Comparison of ENCODE assay signal across 12 cellular contexts in the genomic region with DNA sequence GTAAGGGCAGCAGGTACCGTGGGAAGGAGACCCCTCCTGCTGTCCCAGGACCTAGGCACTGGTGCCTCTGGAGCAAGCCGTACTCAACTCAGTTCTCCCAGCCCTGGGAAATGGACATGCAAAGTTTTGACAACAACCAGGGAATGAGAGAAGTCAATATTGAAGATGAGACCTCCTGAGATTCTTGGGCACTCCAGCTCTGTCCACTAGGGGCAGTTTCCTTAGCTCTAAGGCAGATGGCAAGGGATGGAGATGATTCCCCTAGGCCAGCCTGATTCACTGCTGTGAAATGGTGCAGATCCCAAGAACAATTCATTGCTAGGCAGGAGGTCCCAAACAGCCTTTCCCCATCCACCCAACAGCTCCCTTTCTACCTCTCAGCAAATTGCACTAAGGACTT. TPM values are rescaled to one million over a fixed set of nuclear protein-coding genes. Genes with fewer than 3 reads are reported as not detected.
A peak's percentile ranks its signal among the peaks of the same experiment; 100 is the strongest.
DNase-seq lines count a peak whose midpoint lies in the region; ATAC-seq, FAIRE-seq and TF ChIP-seq lines count a peak whose summit lies in the region.
"Had no signal": no experiment of that assay in that cellular context is flagged by ENCODE, and none has a peak within 500 bp of the region (broad histone marks: within the 10 kb centered on the region; RNA-seq: fewer than 3 reads in every experiment).

No MANE protein-coding gene starts in this region.

- no peaks in the 10 kb centered on the region for H3K4me1 ChIP-seq in small intestine (ENCODE audit: control insufficient read depth in 2 of 2, insufficient read depth in 1 of 2, low read depth in 1 of 2, low read length in 1 of 2)

- H3K36me3 ChIP-seq in small intestine (ENCODE audit: control insufficient read depth in 2 of 2, insufficient read depth in 2 of 2, low read length in 2 of 2) = no peaks in the 10 kb centered on the region

- H3K9me3 ChIP-seq in AG04450 (ENCODE audit: control insufficient read depth, insufficient read depth, low read length) (no peaks in the 10 kb centered on the region), small intestine (ENCODE audit: control insufficient read depth, low read depth) (no peaks in the 10 kb centered on the region)
- H3K9me3 ChIP-seq: mucosa of descending colon had no signal

- CTCF ChIA-PET in AG04450 (lab: Charles Lee) = interaction anchor here (0.6 to 1.6 kb wide), 5 partner anchors 10 to 414 kb away, joined by 3 to 9 read pairs (median 3); no protein-coding TSS in a partner anchor

- WGBS in small intestine, 3 donors = 77 to 87% (median 83%) methylated on average over 2 of the region's 2 CpGs

- POLR2A ChIA-PET in AG04450 (lab: Yijun Ruan, JAX) = no interaction called here

- FAIRE-seq in small intestine (lab: Jason Lieb, UNC) = no peak
- FAIRE-seq: G401.6 had no signal

- DNase-seq in AG04450 (ENCODE audit: low read depth, low spot score) (no peak), GM13977 (ENCODE audit: low spot score) (no peak), RPMI8226 (peak; percentile 55), glomerular endothelial cell (ENCODE audit: extremely low read depth, low read depth, low spot score) (peak; percentile 2), H4 (ENCODE audit: low spot score) (no peak), NCI-H2081 (lab: John Stamatoyannopoulos, UW) (no peak), small intestine (no peak)
- DNase-seq: activated CD4-positive, alpha-beta memory T cell treated with anti-CD3 and anti-CD28 coated beads for 36 hours; NCI-H1694 had no signal

- peaks cover 8% of the 10 kb centered on the region for H3K27me3 ChIP-seq in AG04450 (ENCODE audit: control insufficient read depth, insufficient read depth, low read length)
- no peaks in the 10 kb centered on the region for H3K27me3 ChIP-seq in small intestine (ENCODE audit: control insufficient read depth in 2 of 2, insufficient read depth in 2 of 2, low read length in 2 of 2)

- in situ Hi-C loops in GM13977 (cut with MboI; ENCODE audit: low pct_unique_long_range_greater_than_20kb, low sequenced_read_pairs, unreplicated experiment) = no loop called here

- H3K4me3 ChIP-seq in AG04450 (ENCODE audit: low read depth, low read length) (no peak overlapping the region), small intestine (ENCODE audit: low read depth in 1 of 2, low read length in 2 of 2) (no peak overlapping the region)
- H3K4me3 ChIP-seq: mucosa of descending colon had no signal

- no peak for ATAC-seq in HG02885 (IDR thresholded peaks at IDR 0.05; ENCODE audit: poor library complexity, unreplicated experiment)
- ATAC-seq: mucosa of descending colon had no signal

- H3K27ac ChIP-seq in AG04450 (ENCODE audit: low read depth, low read length) = no peak overlapping the region
- H3K27ac ChIP-seq in small intestine (ENCODE audit: low read depth in 1 of 2, low read length in 1 of 2) = no peak overlapping the region

- TF ChIP-seq CTCF in AG04450 (IDR thresholded peaks at IDR 0.05; ENCODE audit: low read depth, low read length) (peak; percentile 61), GM13977 (IDR thresholded peaks at IDR 0.05; ENCODE audit: extremely low read depth, insufficient read depth, missing control alignments) (peak; percentile 38)

RNA-seq across cellular contexts. Expression of gene SDR42E2, which starts 20.6 kb away (rescaled TPM):
- not detected in 2 replicates for polyA plus RNA-seq in AG04450 (2011; rRNA removed)
- polyA minus RNA-seq in AG04450 (2011; rRNA and poly(A)+ RNA removed) = 0.09 TPM in 1 of 2 replicates, not detected in the other
- total RNA-seq in glomerular endothelial cell = not detected in 2 replicates
- not detected in 2 replicates for total RNA-seq in H4 (2014; rRNA removed; shearing (Covaris generic))
- under 1 TPM in 1 of 3 donors, not detected in 2; 0.01 TPM for polyA plus RNA-seq in small intestine
- total RNA-seq: mucosa of descending colon had no signal

RNA-seq across cellular contexts. Expression of gene VWA3A, which starts 49.4 kb away (rescaled TPM):
- polyA plus RNA-seq in AG04450 (2011; rRNA removed) = not detected in 2 replicates
- polyA minus RNA-seq in AG04450 (2011; rRNA and poly(A)+ RNA removed) = not detected in 2 replicates
- total RNA-seq in glomerular endothelial cell = not detected in 2 replicates
- total RNA-seq in H4 (2014; rRNA removed; shearing (Covaris generic)) = not detected in 2 replicates
- polyA plus RNA-seq in small intestine = under 1 TPM in 1 of 3 donors, not detected in 2; 0.01 TPM

Comparison
In these comparisons a context has a peak if more than half of its experiments do, and no peak if none do; other contexts are left out.
1. DNase-seq: peak in RPMI8226 (single experiment) and glomerular endothelial cell (single experiment); none in AG04450 (single experiment), GM13977 (single experiment), H4 (single experiment), NCI-H2081 (0 of 2) and small intestine (single experiment).